In genomic region chr6:157045831-157046454, GRCh38 we compare ENCODE assay signal across 8 cellular contexts.
DNase-seq lines count a peak whose midpoint lies in the region; ATAC-seq and TF ChIP-seq lines count a peak whose summit lies in the region.

No MANE protein-coding gene starts in this region.

- H3K4me3 ChIP-seq in cardiac fibroblast (replicated peaks in 1 of 2; ENCODE audit: low read depth in 2 of 2, low read length in 2 of 2), result no peak overlapping the region

- no peak for ATAC-seq in HG03097 (IDR thresholded peaks at IDR 0.05; ENCODE audit: low FRiP score, unreplicated experiment)
- no peak for ATAC-seq in GM19351 (IDR thresholded peaks at IDR 0.05; ENCODE audit: unreplicated experiment)

- peaks cover 7% of the 10 kb centered on the region for H3K36me3 Mint-ChIP-seq in neural crest cell (ENCODE audit: low read depth)

- H3K4me3 Mint-ChIP-seq in neural crest cell, result peak overlapping the region; percentile 19

- peak; percentile 58 for TF ChIP-seq CTCF in cardiac fibroblast (IDR thresholded peaks at IDR 0.05; ENCODE audit: low read depth, low read length)
- peak; percentile 78 for TF ChIP-seq CTCF in neural crest cell (conservative IDR thresholded peaks at IDR 0.05)

- H3K9me3 Mint-ChIP-seq in neural crest cell, result peaks cover 2% of the 10 kb centered on the region

- H3K4me1 Mint-ChIP-seq in neural crest cell, result peaks cover 20% of the 10 kb centered on the region

- H3K27ac Mint-ChIP-seq in neural crest cell (ENCODE audit: unreplicated experiment), result no peak overlapping the region

- DNase-seq in GM03348 (ENCODE audit: low spot score), result peak; percentile 69
- peak; percentile 56 for DNase-seq in NCI-H146 treated with DMSO at 0.1 percent for 48 hours (lab: John Stamatoyannopoulos, UW; ENCODE audit: unreplicated experiment)
- peak; percentile 70 to 76 for DNase-seq in cardiac fibroblast (ENCODE audit: low read depth in 2 of 2)
- DNase-seq in neural crest cell (ENCODE audit: low read depth, low spot score), result no peak
- no peak for DNase-seq in stimulated activated CD4-positive, alpha-beta T cell treated with anti-CD3 and anti-CD28 coated beads, Interleukin-2, amount 100 ng/mL, for 24 hours
- no peak for DNase-seq in GOT3 (lab: John Stamatoyannopoulos, UW)

- H3K27me3 Mint-ChIP-seq in neural crest cell (ENCODE audit: low read depth), result no peaks in the 10 kb centered on the region

Comparison
In these comparisons a context has a peak if more than half of its experiments do, and no peak if none do; other contexts are left out.
1. DNase-seq: peak in GM03348 (single experiment), NCI-H146 treated with DMSO at 0.1 percent for 48 hours (single experiment) and cardiac fibroblast (2 of 2); none in neural crest cell (single experiment), stimulated activated CD4-positive, alpha-beta T cell treated with anti-CD3 and anti-CD28 coated beads, Interleukin-2, amount 100 ng/mL, for 24 hours (0 of 2) and GOT3 (single experiment).